In genomic region chr14:69767369-69767999, GRCh38 we compare ENCODE assay signal across 8 cellular contexts. TPM values are rescaled to one million over a fixed set of nuclear protein-coding genes. Genes with fewer than 3 reads are reported as not detected.
DNase-seq lines count a peak whose midpoint lies in the region; ATAC-seq, FAIRE-seq and TF ChIP-seq lines count a peak whose summit lies in the region.

No MANE protein-coding gene starts in this region.

- no peaks in the 10 kb centered on the region for H3K9me1 ChIP-seq in endothelial cell of umbilical vein (replicated peaks; ENCODE audit: control insufficient read depth, extremely low read depth, insufficient read depth, low read length)

- peaks cover 12% of the 10 kb centered on the region for H3K4me1 ChIP-seq in HUES6 (ENCODE audit: control insufficient read depth, insufficient read depth, low read length)
- no peaks in the 10 kb centered on the region for H3K4me1 ChIP-seq in NT2/D1 (ENCODE audit: insufficient read depth, insufficient read length)
- H3K4me1 ChIP-seq in endothelial cell of umbilical vein (ENCODE audit: control insufficient read depth, extremely low read depth, insufficient read depth, low read length): peaks cover 26% of the 10 kb centered on the region

- no peak overlapping the region for H2AFZ ChIP-seq in endothelial cell of umbilical vein (ENCODE audit: low read depth, low read length)

- no peaks in the 10 kb centered on the region for H3K27me3 ChIP-seq in HUES6 (ENCODE audit: control insufficient read depth, insufficient read depth, low read length)
- no peaks in the 10 kb centered on the region for H3K27me3 ChIP-seq in NT2/D1 (ENCODE audit: insufficient read depth, insufficient read length)
- no peaks in the 10 kb centered on the region for H3K27me3 ChIP-seq in endothelial cell of umbilical vein (ENCODE audit: control insufficient read depth in 2 of 2, insufficient read depth in 2 of 2, low read length in 2 of 2)

- TF ChIP-seq POLR2A in endothelial cell of umbilical vein (IDR thresholded peaks at IDR 0.05; ENCODE audit: low read depth, low read length): no peak

- H3K9me3 ChIP-seq in HUES6 (ENCODE audit: control insufficient read depth, insufficient read depth, low read depth, low read length) (no peaks in the 10 kb centered on the region), NT2/D1 (ENCODE audit: insufficient read depth, low read length) (no peaks in the 10 kb centered on the region), endothelial cell of umbilical vein (replicated peaks; ENCODE audit: control insufficient read depth, insufficient read depth, low read length) (no peaks in the 10 kb centered on the region)

- peaks cover 50% of the 10 kb centered on the region for H3K36me3 ChIP-seq in HUES6 (ENCODE audit: control insufficient read depth, insufficient read depth, low read length)
- H3K36me3 ChIP-seq in NT2/D1 (ENCODE audit: insufficient read depth, insufficient read length, low read length): peaks cover 50% of the 10 kb centered on the region
- peaks cover 20 to 32% of the 10 kb centered on the region in 2 experiments for H3K36me3 ChIP-seq in endothelial cell of umbilical vein (ENCODE audit: control insufficient read depth in 2 of 2, extremely low read depth in 1 of 2, insufficient read depth in 2 of 2, low read length in 2 of 2)

- peaks cover 43% of the 10 kb centered on the region for H3K79me2 ChIP-seq in endothelial cell of umbilical vein (ENCODE audit: control insufficient read depth, insufficient read depth, low read length)

- CTCF ChIA-PET in endothelial cell of umbilical vein (lab: Charles Lee): interaction anchor here (2.5 to 4.2 kb wide), 2 partner anchors 37 to 183 kb away, joined by 6 to 23 read pairs; no protein-coding TSS in a partner anchor

- ATAC-seq in GM21447 (IDR thresholded peaks at IDR 0.05; ENCODE audit: unreplicated experiment): peak; percentile 67

- peak; percentile 90 for FAIRE-seq in endothelial cell of umbilical vein (lab: Jason Lieb, UNC)

- peak overlapping the region; percentile 99 for H3K9ac ChIP-seq in HUES6 (ENCODE audit: low read length)
- peak overlapping the region; percentile 99 for H3K9ac ChIP-seq in NT2/D1 (ENCODE audit: insufficient read length, low read depth)
- H3K9ac ChIP-seq in endothelial cell of umbilical vein (replicated peaks; ENCODE audit: extremely low read depth, insufficient read depth, low read length): peak overlapping the region; percentile 98

- H4K20me1 ChIP-seq in endothelial cell of umbilical vein (replicated peaks; ENCODE audit: control insufficient read depth, extremely low read depth, insufficient read depth, low read length): peaks cover 20% of the 10 kb centered on the region

- dilution Hi-C loops in endothelial cell of umbilical vein (cut with MboI; ENCODE audit: extremely low pct_ligation_motif_present, low sequenced_read_pairs): no loop called here

- peak overlapping the region; percentile 88 for H3K4me2 ChIP-seq in endothelial cell of umbilical vein (ENCODE audit: insufficient read depth, low read length)

- no peak for TF ChIP-seq CTCF in endothelial cell of umbilical vein (IDR thresholded peaks at IDR 0.05; ENCODE audit: extremely low read depth in 1 of 2, insufficient read depth in 1 of 2, low read depth in 1 of 2, low read length in 2 of 2)

- H3K27ac ChIP-seq in HUES6 (ENCODE audit: low read depth, low read length) (peak overlapping the region; percentile 99), endothelial cell of umbilical vein (ENCODE audit: insufficient read depth, low read depth, low read length) (peak overlapping the region; percentile 88)

- POLR2A ChIA-PET in endothelial cell of umbilical vein (lab: Charles Lee): interaction anchor here (1.0 to 1.7 kb wide), 5 partner anchors 10 to 167 kb away, joined by 3 to 10 read pairs (median 4); partner anchors contain the start of gene SUSD6

- intact Hi-C loops in endothelial cell of umbilical vein (cut with micrococcal nuclease): loop anchor here (1.0 to 10.0 kb wide), 5 partner anchors 50 to 1140 kb away; partner anchors contain the start of genes ERH, PCNX1, SLC39A9 and SUSD6

- H3K4me3 ChIP-seq in HUES6 (ENCODE audit: low read depth, low read length) (peak overlapping the region; percentile 94), NT2/D1 (ENCODE audit: insufficient read length, low read depth) (peak overlapping the region; percentile 96), endothelial cell of umbilical vein (replicated peaks in 1 of 3; ENCODE audit: insufficient read depth in 1 of 3, low read depth in 1 of 3, low read length in 3 of 3) (peak overlapping the region; percentile 24 to 98 (median 76))

- BruUV-seq in endothelial cell of umbilical vein (replicated peaks; lab: Mats Ljungman, UMichigan): no TSS peak

- DNase-seq in COR-L47 (lab: John Stamatoyannopoulos, UW): peak; percentile 93
- peak; percentile 58 for DNase-seq in NT2/D1 (ENCODE audit: low read depth, low spot score)
- peak; percentile 96 for DNase-seq in activated CD8-positive, alpha-beta memory T cell treated with anti-CD3 and anti-CD28 coated beads, Interleukin-2, amount 50 U/mL, for 48 hours
- DNase-seq in endothelial cell of umbilical vein (ENCODE audit: low read depth, low spot score): peak; percentile 94
- DNase-seq in midbrain (lab: John Stamatoyannopoulos, UW): peak; percentile 91
- peak; percentile 83 to 87 for DNase-seq in stimulated activated CD8-positive, alpha-beta memory T cell treated with anti-CD3 and anti-CD28 coated beads, Interleukin-15, amount 100 ng/mL, for 4 hours (ENCODE audit: low read depth in 2 of 2)

TF ChIP-seq in endothelial cell of umbilical vein, 7 proteins besides CTCF, POLR2A, EP300 and RAD21:
- TF ChIP-seq POLR2AphosphoS5 (IDR thresholded peaks at IDR 0.05; ENCODE audit: insufficient read depth, low read depth, low read length): peak; percentile 78
- TF ChIP-seq JUN (IDR thresholded peaks at IDR 0.05; ENCODE audit: borderline replicate concordance, insufficient read depth, insufficient read length, low read depth): no peak
- peak; percentile 60 for TF ChIP-seq FOS (IDR thresholded peaks at IDR 0.05; ENCODE audit: borderline replicate concordance, insufficient read depth, low read length)

RNA-seq across cellular contexts. Expression of gene SRSF5, which starts 0.5 kb away (rescaled TPM):
- total RNA-seq in endothelial cell of umbilical vein: 253 and 276 TPM in 2 replicates
- polyA plus RNA-seq in endothelial cell of umbilical vein: 85.2 and 192 TPM in 2 replicates
- 181 and 196 TPM in 2 replicates for polyA plus RNA-seq in endothelial cell of umbilical vein (2011; cell fraction: cytosol; rRNA removed)
- polyA plus RNA-seq in endothelial cell of umbilical vein (2011; cell fraction: nucleus; rRNA removed): 1,028 and 1,834 TPM in 2 replicates
- 266 and 297 TPM in 2 replicates for polyA plus RNA-seq in endothelial cell of umbilical vein (2012)
- 213 and 242 TPM in 2 replicates for polyA minus RNA-seq in endothelial cell of umbilical vein
- 56.0 TPM for polyA minus RNA-seq in endothelial cell of umbilical vein (2011; cell fraction: cytosol; rRNA and poly(A)+ RNA removed)
- 405 and 450 TPM in 2 replicates for polyA minus RNA-seq in endothelial cell of umbilical vein (2011; cell fraction: nucleus; rRNA and poly(A)+ RNA removed)

RNA-seq across cellular contexts. Expression of gene SLC10A1, which starts 29.6 kb away (rescaled TPM):
- total RNA-seq in endothelial cell of umbilical vein: not detected in 2 replicates
- polyA plus RNA-seq in endothelial cell of umbilical vein: not detected in 2 replicates
- not detected in 2 replicates for polyA plus RNA-seq in endothelial cell of umbilical vein (2011; cell fraction: cytosol; rRNA removed)
- not detected in 2 replicates for polyA plus RNA-seq in endothelial cell of umbilical vein (2011; cell fraction: nucleus; rRNA removed)
- not detected in 2 replicates for polyA plus RNA-seq in endothelial cell of umbilical vein (2012)
- polyA minus RNA-seq in endothelial cell of umbilical vein: not detected in 2 replicates
- not detected for polyA minus RNA-seq in endothelial cell of umbilical vein (2011; cell fraction: cytosol; rRNA and poly(A)+ RNA removed)
- polyA minus RNA-seq in endothelial cell of umbilical vein (2011; cell fraction: nucleus; rRNA and poly(A)+ RNA removed): not detected in 2 replicates

Comparison
In these comparisons a context has a peak if more than half of its experiments do, and no peak if none do; other contexts are left out.
1. Peak in every context shown above with its lines: DNase-seq, ATAC-seq, H3K4me3 ChIP-seq and H3K27ac ChIP-seq.